12 cellular contexts compared by ENCODE assay signal in genomic region chr14:69039287-69039628, GRCh38.
DNase-seq lines count a peak whose midpoint lies in the region; ATAC-seq, FAIRE-seq and TF ChIP-seq lines count a peak whose summit lies in the region.
"Had no signal": no experiment of that assay in that cellular context is flagged by ENCODE, and none has a peak within 500 bp of the region (broad histone marks: within the 10 kb centered on the region; RNA-seq: fewer than 3 reads in every experiment).

No MANE protein-coding gene starts in this region.

- TF ChIP-seq POLR2A in suprapubic skin (IDR thresholded peaks at IDR 0.05), result no peak

- no peak for TF ChIP-seq EP300 in suprapubic skin (IDR thresholded peaks at IDR 0.05)

- peaks cover 0 to 43% of the 10 kb centered on the region in 2 donors for H3K4me1 ChIP-seq in right atrium auricular region
- H3K4me1 ChIP-seq in small intestine (ENCODE audit: control insufficient read depth in 2 of 2, insufficient read depth in 1 of 2, low read depth in 1 of 2, low read length in 1 of 2), result peaks cover 0 to 2% of the 10 kb centered on the region in 2 donors
- peaks cover 25% of the 10 kb centered on the region for H3K4me1 ChIP-seq in suprapubic skin

- H3K9me3 ChIP-seq in right atrium auricular region, result no peaks in the 10 kb centered on the region
- H3K9me3 ChIP-seq in small intestine (ENCODE audit: control insufficient read depth, low read depth), result no peaks in the 10 kb centered on the region
- no peaks in the 10 kb centered on the region for H3K9me3 ChIP-seq in suprapubic skin
- H3K9me3 ChIP-seq: HAP-1 had no signal

- no peaks in the 10 kb centered on the region for H3K36me3 ChIP-seq in right atrium auricular region
- H3K36me3 ChIP-seq in brain microvascular endothelial cell (replicated peaks), result no peaks in the 10 kb centered on the region
- H3K36me3 ChIP-seq in kidney epithelial cell (ENCODE audit: control insufficient read depth, insufficient read depth, low read length), result no peaks in the 10 kb centered on the region
- no peaks in the 10 kb centered on the region for H3K36me3 ChIP-seq in small intestine (ENCODE audit: control insufficient read depth in 2 of 2, insufficient read depth in 2 of 2, low read length in 2 of 2)
- no peaks in the 10 kb centered on the region for H3K36me3 ChIP-seq in suprapubic skin
- H3K36me3 ChIP-seq: HAP-1 had no signal

- in situ Hi-C loops in brain microvascular endothelial cell (cut with HindIII; ENCODE audit: low pct_ligation_motif_present, low sequenced_read_pairs), result no loop called here

- H3K4me3 ChIP-seq in right atrium auricular region (no peak overlapping the region), brain microvascular endothelial cell (ENCODE audit: low read depth, low read length) (no peak overlapping the region), kidney epithelial cell (ENCODE audit: low read depth, low read length) (no peak overlapping the region), small intestine (ENCODE audit: low read depth in 1 of 2, low read length in 2 of 2) (no peak overlapping the region), suprapubic skin (no peak overlapping the region)
- H3K4me3 ChIP-seq: HAP-1 had no signal

- FAIRE-seq in small intestine (lab: Jason Lieb, UNC), result no peak

- H3K27ac ChIP-seq in right atrium auricular region, result peak overlapping the region; percentile 17 to 49
- H3K27ac ChIP-seq in brain microvascular endothelial cell, result peak overlapping the region; percentile 92
- no peak overlapping the region for H3K27ac ChIP-seq in small intestine (ENCODE audit: low read depth in 1 of 2, low read length in 1 of 2)
- H3K27ac ChIP-seq in suprapubic skin, result no peak overlapping the region

- TF ChIP-seq CTCF in right atrium auricular region (IDR thresholded peaks at IDR 0.05), result no peak
- no peak for TF ChIP-seq CTCF in brain microvascular endothelial cell (IDR thresholded peaks at IDR 0.05; ENCODE audit: low read depth, low read length, missing control alignments)
- TF ChIP-seq CTCF in kidney epithelial cell (IDR thresholded peaks at IDR 0.05; ENCODE audit: insufficient read depth, low read length, poor library complexity, severe bottlenecking), result no peak
- TF ChIP-seq CTCF in suprapubic skin (IDR thresholded peaks at IDR 0.05), result no peak

- H3K27me3 ChIP-seq in right atrium auricular region, result no peaks in the 10 kb centered on the region
- no peaks in the 10 kb centered on the region for H3K27me3 ChIP-seq in brain microvascular endothelial cell (replicated peaks)
- no peaks in the 10 kb centered on the region for H3K27me3 ChIP-seq in kidney epithelial cell (ENCODE audit: control insufficient read depth, insufficient read depth, low read length)
- peaks cover 0 to 1% of the 10 kb centered on the region in 2 donors for H3K27me3 ChIP-seq in small intestine (ENCODE audit: control insufficient read depth in 2 of 2, insufficient read depth in 2 of 2, low read length in 2 of 2)
- no peaks in the 10 kb centered on the region for H3K27me3 ChIP-seq in suprapubic skin

- DNase-seq in right atrium auricular region (ENCODE audit: low spot score), result no peak
- no peak for DNase-seq in left ventricle myocardium superior
- peak; percentile 66 for DNase-seq in brain microvascular endothelial cell
- peak; percentile 82 for DNase-seq in kidney epithelial cell (ENCODE audit: low read depth)
- DNase-seq in small intestine, result no peak
- no peak for DNase-seq in NAMALWA (ENCODE audit: low spot score)
- no peak for DNase-seq in suprapubic skin (ENCODE audit: low spot score in 2 of 2)
- DNase-seq: NCI-H1105 treated with DMSO at 0.1 percent for 48 hours; NK-92 treated with Interleukin-12 subunit alpha and Interleukin-12 subunit beta, amount 100 ng/mL, for 24 hours; stimulated activated CD4-positive, alpha-beta T cell treated with anti-CD3 and anti-CD28 coated beads, Interleukin-4, amount 100 ng/mL, for 1 hour had no signal

- intact Hi-C loops in left ventricle myocardium superior (cut with micrococcal nuclease), result no loop called here

- no peak for ATAC-seq in left ventricle myocardium superior
- ATAC-seq in GM18873 (IDR thresholded peaks at IDR 0.05; ENCODE audit: low FRiP score, unreplicated experiment), result no peak

Comparison
In these comparisons a context has a peak if more than half of its experiments do, and no peak if none do; other contexts are left out.
1. DNase-seq: peak in brain microvascular endothelial cell (single experiment) and kidney epithelial cell (single experiment); none in right atrium auricular region (single experiment), left ventricle myocardium superior (single experiment), small intestine (single experiment), NAMALWA (single experiment) and suprapubic skin (0 of 2).
2. H3K27ac ChIP-seq: peak in right atrium auricular region (2 of 2) and brain microvascular endothelial cell (single experiment); none in small intestine (0 of 2) and suprapubic skin (single experiment).